In the genomic region with DNA sequence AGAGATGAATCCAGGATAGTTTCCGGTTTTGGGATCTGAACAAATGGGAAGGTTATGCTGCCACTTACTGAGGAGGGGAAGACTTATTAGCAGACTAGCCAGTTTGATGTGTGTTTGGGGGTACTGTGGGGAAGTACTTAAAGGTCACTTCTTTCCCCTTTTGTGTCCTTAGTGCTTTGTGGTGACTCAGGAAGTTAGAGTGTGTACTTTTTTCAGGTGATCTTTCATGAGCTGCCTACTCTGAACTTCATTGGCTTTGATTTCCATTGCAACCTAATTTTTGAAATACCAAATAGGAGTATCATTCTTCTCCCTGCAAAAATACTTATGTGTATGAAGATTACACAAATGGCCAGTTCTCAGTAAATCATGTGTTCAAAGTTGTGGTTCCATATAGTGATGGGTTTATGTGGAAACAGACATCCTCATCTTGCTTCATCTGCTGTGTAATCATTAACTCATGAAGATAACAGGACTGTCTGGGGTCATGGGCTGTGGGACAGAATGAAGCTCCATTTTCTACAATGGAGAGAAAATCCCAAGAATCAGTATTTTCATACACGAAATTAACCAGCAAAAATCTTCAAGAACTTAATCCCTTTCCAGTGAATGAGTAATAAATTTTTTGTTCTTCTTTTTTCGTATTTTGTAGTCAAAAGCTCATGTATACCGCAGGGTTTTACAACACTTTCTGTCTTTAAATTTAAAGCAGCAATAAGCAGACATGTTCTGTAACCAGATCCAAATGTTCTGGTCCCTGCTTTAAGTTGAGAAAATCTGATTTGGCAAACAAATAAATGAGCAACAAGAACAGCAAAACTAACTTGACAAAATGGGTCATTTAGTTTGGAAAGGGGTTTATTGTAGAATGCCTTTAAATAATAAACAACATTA, we compare ENCODE assay signal across 21 cellular contexts.
"Had no signal": no experiment of that assay in that cellular context is flagged by ENCODE, and none has a peak within 500 bp of the region (broad histone marks: within the 10 kb centered on the region; RNA-seq: fewer than 3 reads in every experiment).

No MANE protein-coding gene starts in this region.

- H3K4me3 ChIP-seq: colonic mucosa, neural progenitor cell, ovary, tibial nerve had no signal

- H2AFZ ChIP-seq: neural progenitor cell had no signal

- H3K4me1 ChIP-seq: colonic mucosa, foreskin keratinocyte, tibial nerve had no signal

- H3K27me3 Mint-ChIP-seq: activated B cell treated with CpG ODN at 0.5 μM for 24 hours; brain; naive B cell; stimulated activated naive B cell treated with anti-CD40 and anti-IgM and Interleukin-4, amounts not matched to agents 10 μg/mL and 1 μg/mL and 100 μg/mL, for 72 hours had no signal

- H3K36me3 ChIP-seq: colonic mucosa, neural progenitor cell, ovary, tibial nerve had no signal

- H3K27me3 ChIP-seq: colonic mucosa, foreskin keratinocyte, neural progenitor cell, ovary, tibial nerve had no signal

- H3K9me3 Mint-ChIP-seq: activated B cell treated with CpG ODN at 0.5 μM for 24 hours; naive B cell; neural progenitor cell; stimulated activated naive B cell treated with anti-CD40 and anti-IgM and Interleukin-4, amounts not matched to agents 10 μg/mL and 1 μg/mL and 100 μg/mL, for 72 hours had no signal

- H3K4me3 Mint-ChIP-seq: activated B cell treated with CpG ODN at 0.5 μM for 24 hours; activated CD8-positive, alpha-beta T cell treated with anti-CD3 and anti-CD28 coated beads, Interleukin-2, amount 10 ng/mL, durations not matched to agents 7 days and 5 days; activated naive CD8-positive, alpha-beta T cell; activated T-cell treated with anti-CD3 and anti-CD28 coated beads, Interleukin-2, amount 50 U/mL, for 72 hours; brain; naive B cell; neural progenitor cell; stimulated activated naive B cell treated with anti-CD40 and anti-IgM and Interleukin-4, amounts not matched to agents 10 μg/mL and 1 μg/mL and 100 μg/mL, for 72 hours; T-helper 2 cell treated with Interferon-gamma antibody and Interleukin-4, amounts not matched to agents 5 μg/mL and 100 μg/mL, for 36 hours had no signal

- H3K9ac ChIP-seq: neural progenitor cell had no signal

- H3K27ac Mint-ChIP-seq: activated B cell treated with CpG ODN at 0.5 μM for 24 hours; activated CD8-positive, alpha-beta T cell treated with anti-CD3 and anti-CD28 coated beads, Interleukin-2, amount 10 ng/mL, durations not matched to agents 7 days and 5 days; activated naive CD8-positive, alpha-beta T cell; brain; naive B cell; neural progenitor cell; stimulated activated naive B cell treated with anti-CD40 and anti-IgM and Interleukin-4, amounts not matched to agents 10 μg/mL and 1 μg/mL and 100 μg/mL, for 72 hours; T-helper 2 cell treated with Interferon-gamma antibody and Interleukin-4, amounts not matched to agents 5 μg/mL and 100 μg/mL, for 36 hours had no signal

- DNase-seq: activated B cell treated with CpG ODN at 0.5 μM for 24 hours; activated CD4-positive, alpha-beta T cell treated with anti-CD3 and anti-CD28 coated beads for 48 hours; activated CD8-positive, alpha-beta memory T cell treated with anti-CD3 and anti-CD28 coated beads, Interleukin-2, amount 50 U/mL, for 4 hours; activated CD8-positive, alpha-beta T cell treated with anti-CD3 and anti-CD28 coated beads, Interleukin-2, amount 10 ng/mL, durations not matched to agents 7 days and 5 days; activated gamma-delta T cell; activated T-cell treated with anti-CD3 and anti-CD28 coated beads, Interleukin-2, amount 50 U/mL, for 72 hours; central memory CD4-positive, alpha-beta T cell; colonic mucosa; foreskin keratinocyte; left colon; naive B cell; ovary; stimulated activated CD4-positive, alpha-beta T cell treated with anti-CD3 and anti-CD28 coated beads, Interleukin-15, amount 100 ng/mL, for 24 hours; stimulated activated CD4-positive, alpha-beta T cell treated with anti-CD3 and anti-CD28 coated beads, Interleukin-4, amount 100 ng/mL, for 1 hour; stimulated activated naive B cell treated with anti-CD40 and anti-IgM and Interleukin-4, amounts not matched to agents 10 μg/mL and 1 μg/mL and 100 μg/mL, for 72 hours; SW 1271 had no signal

- H3K27ac ChIP-seq: colonic mucosa, foreskin keratinocyte, neural progenitor cell, ovary, tibial nerve had no signal

- H3K4me1 Mint-ChIP-seq: activated B cell treated with CpG ODN at 0.5 μM for 24 hours; naive B cell; stimulated activated naive B cell treated with anti-CD40 and anti-IgM and Interleukin-4, amounts not matched to agents 10 μg/mL and 1 μg/mL and 100 μg/mL, for 72 hours had no signal

- ATAC-seq: activated CD8-positive, alpha-beta T cell treated with anti-CD3 and anti-CD28 coated beads, Interleukin-2, amount 10 ng/mL, durations not matched to agents 7 days and 5 days; activated T-cell treated with anti-CD3 and anti-CD28 coated beads, Interleukin-2, amount 50 U/mL, for 72 hours; foreskin keratinocyte; left colon; stimulated activated naive B cell treated with anti-CD40 and anti-IgM and Interleukin-4, amounts not matched to agents 10 μg/mL and 1 μg/mL and 100 μg/mL, for 72 hours had no signal

- H3K4me2 ChIP-seq: neural progenitor cell had no signal

- H3K9me3 ChIP-seq: colonic mucosa, ovary, tibial nerve had no signal

- H3K36me3 Mint-ChIP-seq: activated naive CD8-positive, alpha-beta T cell; brain; naive B cell; neural progenitor cell; stimulated activated naive B cell treated with anti-CD40 and anti-IgM and Interleukin-4, amounts not matched to agents 10 μg/mL and 1 μg/mL and 100 μg/mL, for 72 hours had no signal
